ENCODE assay signal across 20 cellular contexts in the genomic region with DNA sequence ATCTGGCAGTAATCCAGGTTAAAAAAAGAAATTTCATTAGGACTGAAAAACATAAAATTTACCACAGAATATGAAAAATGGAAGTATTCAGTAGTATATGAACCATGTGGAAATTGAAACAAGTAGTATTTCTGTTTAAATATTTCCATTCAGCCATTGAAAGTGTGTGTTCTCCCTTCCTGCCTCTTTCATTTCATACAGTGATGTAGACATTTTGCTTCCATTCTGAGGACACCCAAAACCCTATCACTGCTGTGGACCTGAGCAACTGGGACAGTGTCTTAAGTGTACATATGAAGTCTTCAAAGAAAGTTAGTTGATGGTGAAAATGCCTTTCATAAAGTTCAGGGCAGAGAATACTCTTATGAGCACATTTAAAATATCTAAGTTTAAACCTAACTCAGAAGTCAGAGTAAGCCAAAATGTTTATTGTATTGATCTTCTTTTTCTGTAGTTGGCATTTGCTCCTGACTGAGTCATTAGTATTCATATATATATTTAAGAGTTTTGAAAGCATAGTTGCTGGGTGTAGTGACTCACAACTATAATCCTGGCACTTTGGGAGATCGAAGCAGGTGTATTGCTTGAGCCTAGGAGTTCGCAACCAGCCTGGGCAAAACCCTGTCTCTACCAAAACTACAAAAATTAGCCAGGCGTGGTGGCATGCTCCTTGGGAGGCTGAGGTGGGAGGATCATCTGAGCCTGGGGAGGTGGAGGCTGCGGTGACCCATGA.
DNase-seq lines count a peak whose midpoint lies in the region; ATAC-seq and TF ChIP-seq lines count a peak whose summit lies in the region.
"Had no signal": no experiment of that assay in that cellular context is flagged by ENCODE, and none has a peak within 500 bp of the region (broad histone marks: within the 10 kb centered on the region; RNA-seq: fewer than 3 reads in every experiment).

No MANE protein-coding gene starts in this region.

- H3K4me2 ChIP-seq in PC-3 (ENCODE audit: low read length) (peak overlapping the region; percentile 44), GM23248 (ENCODE audit: unreplicated experiment) (no peak overlapping the region)

- H3K36me3 ChIP-seq in liver (ENCODE audit: control insufficient read depth in 4 of 4, insufficient read depth in 3 of 4, low read depth in 1 of 4, low read length in 3 of 4): peaks cover 0 to 5% (median under 1%) of the 10 kb centered on the region in 4 donors
- H3K36me3 ChIP-seq in right lobe of liver: no peaks in the 10 kb centered on the region
- H3K36me3 ChIP-seq in PC-3 (ENCODE audit: low read depth, low read length): no peaks in the 10 kb centered on the region
- no peaks in the 10 kb centered on the region for H3K36me3 ChIP-seq in GM23248 (ENCODE audit: low read depth)
- peaks cover 0 to 48% (median 14%) of the 10 kb centered on the region in 9 donors for H3K36me3 ChIP-seq in heart left ventricle
- H3K36me3 ChIP-seq: HAP-1 had no signal

- H3K79me2 ChIP-seq in PC-3 (ENCODE audit: low read length): peaks cover 43% of the 10 kb centered on the region
- peaks cover 58% of the 10 kb centered on the region for H3K79me2 ChIP-seq in GM23248 (ENCODE audit: insufficient read depth)

- H3K4me1 Mint-ChIP-seq in stimulated activated naive CD8-positive, alpha-beta T cell treated with anti-CD3 and anti-CD28 coated beads, Interleukin-15, amount 100 ng/mL, for 72 hours: peaks cover 67% of the 10 kb centered on the region

- H3F3A ChIP-seq in PC-3 (ENCODE audit: low read length, unreplicated experiment): no peaks in the 10 kb centered on the region
- peaks cover 20% of the 10 kb centered on the region for H3F3A ChIP-seq in GM23248 (ENCODE audit: insufficient read depth)

- no peak overlapping the region for H3K4me3 ChIP-seq in liver (ENCODE audit: low read depth in 1 of 3, low read length in 3 of 3)
- H3K4me3 ChIP-seq in right lobe of liver: no peak overlapping the region
- H3K4me3 ChIP-seq in PC-3 (ENCODE audit: low read length): no peak overlapping the region
- no peak overlapping the region for H3K4me3 ChIP-seq in epithelial cell of esophagus (ENCODE audit: low read length)
- no peak overlapping the region for H3K4me3 ChIP-seq in GM23248
- H3K4me3 ChIP-seq in heart left ventricle: no peak overlapping the region
- H3K4me3 ChIP-seq: GM12878, HAP-1 had no signal

- CTCF ChIA-PET in PC-3 (lab: Charles Lee): no interaction called here

- no peaks in the 10 kb centered on the region for H3K9me2 ChIP-seq in PC-3 (replicated peaks; ENCODE audit: low read length)
- H3K9me2 ChIP-seq in GM23248 (ENCODE audit: insufficient read depth): no peaks in the 10 kb centered on the region

- no peak for TF ChIP-seq RAD21 in liver (IDR thresholded peaks at IDR 0.05)

- no peak for DNase-seq in right lobe of liver
- peak; percentile 57 for DNase-seq in PC-3
- DNase-seq in epithelial cell of esophagus (ENCODE audit: low read depth): peak; percentile 53
- no peak for DNase-seq in stimulated activated naive CD8-positive, alpha-beta T cell treated with anti-CD3 and anti-CD28 coated beads, Interleukin-15, amount 100 ng/mL, for 72 hours
- DNase-seq in GM23248: no peak
- DNase-seq in hippocampal formation (lab: John Stamatoyannopoulos, UW): no peak
- DNase-seq in heart left ventricle: no peak
- DNase-seq: activated gamma-delta T cell treated with Interleukin-2 at 50 U/mL for 16 hours; hypothalamus; mesendoderm; NCI-H2107; NCI-H524; nephron progenitor cell; stimulated activated CD4-positive, alpha-beta T cell treated with anti-CD3 and anti-CD28 coated beads, Interleukin-2, amount 100 ng/mL, for 24 hours; SW 1271 had no signal

- H3K9ac ChIP-seq in liver (ENCODE audit: low read depth in 1 of 2, low read length in 2 of 2) (peak overlapping the region in 1 of 2 donors; percentile 43), PC-3 (ENCODE audit: low read length) (no peak overlapping the region), GM23248 (no peak overlapping the region)

- H3K27ac Mint-ChIP-seq in stimulated activated naive CD8-positive, alpha-beta T cell treated with anti-CD3 and anti-CD28 coated beads, Interleukin-15, amount 100 ng/mL, for 72 hours: peak overlapping the region in 1 of 2 donors; percentile 69
- H3K27ac Mint-ChIP-seq: B cell, nephron progenitor cell had no signal

- intact Hi-C loops in right lobe of liver (cut with DNase I): no loop called here
- intact Hi-C loops in PC-3 (cut with micrococcal nuclease): no loop called here
- intact Hi-C loops in heart left ventricle (cut with DNase I): loop anchor here in 3 of 10 donors (1.0 to 10.0 kb wide), 2 partner anchors 47 to 239 kb away; no protein-coding TSS in a partner anchor

- POLR2A ChIA-PET in PC-3 (lab: Charles Lee; ENCODE audit: unreplicated experiment): no interaction called here

- H3K27me3 ChIP-seq in liver (ENCODE audit: control insufficient read depth in 4 of 4, insufficient read depth in 4 of 4, low read length in 3 of 4) (no peaks in the 10 kb centered on the region), right lobe of liver (no peaks in the 10 kb centered on the region), PC-3 (ENCODE audit: low read length) (no peaks in the 10 kb centered on the region), GM23248 (replicated peaks; ENCODE audit: insufficient read depth) (no peaks in the 10 kb centered on the region), heart left ventricle (no peaks in the 10 kb centered on the region)

- WGBS in liver: 98% methylated on average over 4 of the region's 4 CpGs
- 97% methylated on average over 4 of the region's 4 CpGs for whole genome bisulfite sequencing in right lobe of liver (ENCODE audit: insufficient coverage, low coverage, low lambda C conversion rate, missing lambda C conversion rate)
- 95% methylated on average over 4 of the region's 4 CpGs for WGBS in GM23248 (ENCODE audit: low coverage in 1 of 2, low lambda C conversion rate in 2 of 2, missing lambda C conversion rate in 2 of 2), 2 experiments
- 94 to 99% (median 97%) methylated on average over 4 of the region's 4 CpGs for WGBS in heart left ventricle, 4 donors

- no TSS peak for BruUV-seq in PC-3 (replicated peaks; lab: Mats Ljungman, UMichigan)

- peaks cover 10 to 45% (median 19%) of the 10 kb centered on the region in 4 donors for H3K4me1 ChIP-seq in liver (ENCODE audit: control insufficient read depth in 4 of 4, insufficient read depth in 4 of 4, low read length in 3 of 4)
- H3K4me1 ChIP-seq in right lobe of liver: peaks cover 0 to 46% (median 19%) of the 10 kb centered on the region in 4 donors
- peaks cover 33% of the 10 kb centered on the region for H3K4me1 ChIP-seq in PC-3 (ENCODE audit: insufficient read depth, low read length)
- H3K4me1 ChIP-seq in GM23248 (ENCODE audit: insufficient read depth): peaks cover 12% of the 10 kb centered on the region
- peaks cover 3 to 85% (median 64%) of the 10 kb centered on the region in 12 donors for H3K4me1 ChIP-seq in heart left ventricle

- peak overlapping the region; percentile 46 to 64 for H3K4me3 Mint-ChIP-seq in stimulated activated naive CD8-positive, alpha-beta T cell treated with anti-CD3 and anti-CD28 coated beads, Interleukin-15, amount 100 ng/mL, for 72 hours
- H3K4me3 Mint-ChIP-seq: B cell, nephron progenitor cell had no signal

- no peak for TF ChIP-seq CTCF in liver (IDR thresholded peaks at IDR 0.05; ENCODE audit: low read depth, low read length, missing input control)
- TF ChIP-seq CTCF in right lobe of liver (IDR thresholded peaks at IDR 0.05): no peak
- TF ChIP-seq CTCF in PC-3 (conservative IDR thresholded peaks at IDR 0.05; ENCODE audit: low read depth, low read length): no peak
- no peak for TF ChIP-seq CTCF in epithelial cell of esophagus (IDR thresholded peaks at IDR 0.05; ENCODE audit: insufficient read depth, low read depth, low read length, missing control alignments)
- no peak for TF ChIP-seq CTCF in heart left ventricle (IDR thresholded peaks at IDR 0.05)

- no peak for ATAC-seq in right lobe of liver
- ATAC-seq in PC-3: peak; percentile 67
- peak; percentile 53 for ATAC-seq in stimulated activated naive CD8-positive, alpha-beta T cell treated with anti-CD3 and anti-CD28 coated beads, Interleukin-15, amount 100 ng/mL, for 72 hours
- no peak for ATAC-seq in heart left ventricle
- ATAC-seq: GM12878, Right ventricle myocardium inferior had no signal

- no peak for TF ChIP-seq POLR2A in right lobe of liver (IDR thresholded peaks at IDR 0.05)
- TF ChIP-seq POLR2A in heart left ventricle (IDR thresholded peaks at IDR 0.05): no peak

- H3K27ac ChIP-seq in liver (ENCODE audit: low read depth in 1 of 2, low read length in 2 of 2) (peak overlapping the region; percentile 9 to 22), right lobe of liver (no peak overlapping the region), PC-3 (ENCODE audit: low read length) (peak overlapping the region; percentile 65), GM23248 (no peak overlapping the region), heart left ventricle (peak overlapping the region in 1 of 12 donors; percentile 64)

- H3K9me3 ChIP-seq in liver (ENCODE audit: control insufficient read depth in 4 of 4, low read length in 3 of 4) (no peaks in the 10 kb centered on the region), right lobe of liver (no peaks in the 10 kb centered on the region), PC-3 (ENCODE audit: low read length) (no peaks in the 10 kb centered on the region), GM23248 (ENCODE audit: low read depth) (no peaks in the 10 kb centered on the region), heart left ventricle (no peaks in the 10 kb centered on the region)
- H3K9me3 ChIP-seq: HAP-1 had no signal

- no peaks in the 10 kb centered on the region for H3K27me3 Mint-ChIP-seq in stimulated activated naive CD8-positive, alpha-beta T cell treated with anti-CD3 and anti-CD28 coated beads, Interleukin-15, amount 100 ng/mL, for 72 hours
- H3K27me3 Mint-ChIP-seq: B cell had no signal

- H2AFZ ChIP-seq in PC-3 (ENCODE audit: low read length) (no peak overlapping the region), GM23248 (no peak overlapping the region)

- peaks cover 3% of the 10 kb centered on the region; the same call in 1 of the 2 replicates for H4K20me1 ChIP-seq in PC-3 (ENCODE audit: low read length)
- no peaks in the 10 kb centered on the region for H4K20me1 ChIP-seq in GM23248 (ENCODE audit: insufficient read depth)

- in situ Hi-C loops in GM23248 (cut with MboI): loop anchor here (5.0 kb wide), 1 partner anchor 49 kb away; no protein-coding TSS in a partner anchor

- H3K9me3 Mint-ChIP-seq in stimulated activated naive CD8-positive, alpha-beta T cell treated with anti-CD3 and anti-CD28 coated beads, Interleukin-15, amount 100 ng/mL, for 72 hours: no peaks in the 10 kb centered on the region
- H3K9me3 Mint-ChIP-seq: nephron progenitor cell had no signal

TF ChIP-seq in liver, 16 proteins besides CTCF, POLR2A, EP300 and RAD21 (continues in another document):
- TF ChIP-seq, protein P1, sequence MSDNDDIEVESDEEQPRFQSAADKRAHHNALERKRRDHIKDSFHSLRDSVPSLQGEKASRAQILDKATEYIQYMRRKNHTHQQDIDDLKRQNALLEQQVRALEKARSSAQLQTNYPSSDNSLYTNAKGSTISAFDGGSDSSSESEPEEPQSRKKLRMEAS (IDR thresholded peaks at IDR 0.05): no peak
- TF ChIP-seq HNF4A (conservative IDR thresholded peaks at IDR 0.05): no peak
- TF ChIP-seq JUND (IDR thresholded peaks at IDR 0.05): no peak
- TF ChIP-seq NR2F2 (IDR thresholded peaks at IDR 0.05): no peak
- no peak for TF ChIP-seq GABPA (IDR thresholded peaks at IDR 0.05 in 1 of 2, conservative IDR thresholded peaks at IDR 0.05 in 1 of 2)

Comparison
In these comparisons a context has a peak if more than half of its experiments do, and no peak if none do; other contexts are left out.
1. H3K27ac ChIP-seq: peak in liver (2 of 2) and PC-3 (single experiment); none in right lobe of liver (0 of 3) and GM23248 (single experiment).
2. ATAC-seq: peak in PC-3 (single experiment) and stimulated activated naive CD8-positive, alpha-beta T cell treated with anti-CD3 and anti-CD28 coated beads, Interleukin-15, amount 100 ng/mL, for 72 hours (single experiment); none in right lobe of liver (0 of 4) and heart left ventricle (0 of 4).
3. DNase-seq: peak in PC-3 (single experiment) and epithelial cell of esophagus (single experiment); none in right lobe of liver (0 of 3), stimulated activated naive CD8-positive, alpha-beta T cell treated with anti-CD3 and anti-CD28 coated beads, Interleukin-15, amount 100 ng/mL, for 72 hours (0 of 2), GM23248 (single experiment), hippocampal formation (0 of 2) and heart left ventricle (0 of 5).